In genomic region chr12:107903377-107904061, GRCh38 we compare ENCODE assay signal across 8 cellular contexts.
DNase-seq lines count a peak whose midpoint lies in the region; ATAC-seq and TF ChIP-seq lines count a peak whose summit lies in the region.

No MANE protein-coding gene starts in this region.

- TF ChIP-seq CTCF in A673 (conservative IDR thresholded peaks at IDR 0.05; ENCODE audit: low read depth, low read length) (no peak), heart left ventricle (IDR thresholded peaks at IDR 0.05) (no peak)

- H3K4me1 ChIP-seq in A673 (ENCODE audit: insufficient read depth, low read length, poor library complexity, severe bottlenecking) (no peaks in the 10 kb centered on the region), heart left ventricle (peaks cover 0 to 9% (median 4%) of the 10 kb centered on the region in 12 donors)

- intact Hi-C loops in A673 (cut with micrococcal nuclease; ENCODE audit: unreplicated experiment) (no loop called here), heart left ventricle (cut with DNase I) (no loop called here), sciatic nerve (cut with DNase I) (no loop called here)

- peaks cover 94% of the 10 kb centered on the region for H3K27me3 ChIP-seq in A673 (replicated peaks; ENCODE audit: insufficient read depth, low read depth, low read length, poor library complexity)
- H3K27me3 ChIP-seq in heart left ventricle = peaks cover 0 to 62% (median 34%) of the 10 kb centered on the region in 9 donors

- no peak for TF ChIP-seq POLR2A in heart left ventricle (IDR thresholded peaks at IDR 0.05)

- WGBS in heart left ventricle, 4 donors = 2 to 6% (median 4%) methylated on average over 34 to 46 of the region's 46 CpGs

- H3K9me3 ChIP-seq in A673 (ENCODE audit: low read depth, low read length, poor library complexity, severe bottlenecking) (no peaks in the 10 kb centered on the region), heart left ventricle (no peaks in the 10 kb centered on the region)

- no peaks in the 10 kb centered on the region for H3K36me3 Mint-ChIP-seq in activated CD8-positive, alpha-beta T cell treated with anti-CD3 and anti-CD28 coated beads, Interleukin-2, amount 10 ng/mL, durations not matched to agents 7 days and 5 days (ENCODE audit: low read depth)

- POLR2A ChIA-PET in A673 (lab: Charles Lee; ENCODE audit: low non-redundant PET) = no interaction called here
- POLR2A ChIA-PET in activated CD8-positive, alpha-beta T cell treated with anti-CD3 and anti-CD28 coated beads, Interleukin-2, amount 10 ng/mL, durations not matched to agents 7 days and 5 days (lab: Charles Lee) = no interaction called here

- H3K36me3 ChIP-seq in A673 (ENCODE audit: insufficient read depth, low read length, poor library complexity, severe bottlenecking) = no peaks in the 10 kb centered on the region
- no peaks in the 10 kb centered on the region for H3K36me3 ChIP-seq in heart left ventricle

- H3K27me3 Mint-ChIP-seq in activated CD8-positive, alpha-beta T cell treated with anti-CD3 and anti-CD28 coated beads, Interleukin-2, amount 10 ng/mL, durations not matched to agents 7 days and 5 days (ENCODE audit: low read depth) = peaks cover 40% of the 10 kb centered on the region

- ATAC-seq in GM18499 (IDR thresholded peaks at IDR 0.05; ENCODE audit: insufficient read depth, unreplicated experiment) = peak; percentile 71
- peak; percentile 98 for ATAC-seq in HG02759 (IDR thresholded peaks at IDR 0.05; ENCODE audit: unreplicated experiment)
- peak; percentile 95 for ATAC-seq in activated CD8-positive, alpha-beta T cell treated with anti-CD3 and anti-CD28 coated beads, Interleukin-2, amount 10 ng/mL, durations not matched to agents 7 days and 5 days
- peak in 3 of 4 donors; percentile 39 to 81 (median 79) for ATAC-seq in heart left ventricle
- no peak for ATAC-seq in sciatic nerve

- H3K4me3 ChIP-seq in A673 (ENCODE audit: low read depth, low read length, poor library complexity, severe bottlenecking) (peak overlapping the region; percentile 28), heart left ventricle (peak overlapping the region in 9 of 12 donors; percentile 6 to 48 (median 36))

- CTCF ChIA-PET in A673 (lab: Charles Lee) = interaction anchor here (0.7 kb wide), 1 partner anchor 1061 kb away, joined by 3 read pairs; no protein-coding TSS in a partner anchor
- CTCF ChIA-PET in activated CD8-positive, alpha-beta T cell treated with anti-CD3 and anti-CD28 coated beads, Interleukin-2, amount 10 ng/mL, durations not matched to agents 7 days and 5 days (lab: Charles Lee) = interaction anchor here (2.4 kb wide), 1 partner anchor 9 kb away, joined by 10 read pairs; no protein-coding TSS in a partner anchor

- H3K4me1 Mint-ChIP-seq in activated CD8-positive, alpha-beta T cell treated with anti-CD3 and anti-CD28 coated beads, Interleukin-2, amount 10 ng/mL, durations not matched to agents 7 days and 5 days (ENCODE audit: low read depth) = peaks cover 10% of the 10 kb centered on the region

- peak overlapping the region; percentile 65 for H3K4me3 Mint-ChIP-seq in activated CD8-positive, alpha-beta T cell treated with anti-CD3 and anti-CD28 coated beads, Interleukin-2, amount 10 ng/mL, durations not matched to agents 7 days and 5 days

- no peak overlapping the region for H3K27ac Mint-ChIP-seq in activated CD8-positive, alpha-beta T cell treated with anti-CD3 and anti-CD28 coated beads, Interleukin-2, amount 10 ng/mL, durations not matched to agents 7 days and 5 days

- DNase-seq in A673 (ENCODE audit: low spot score) = peak; percentile 28
- DNase-seq in NCI-H146 treated with DMSO at 0.1 percent for 48 hours (lab: John Stamatoyannopoulos, UW; ENCODE audit: unreplicated experiment) = peak; percentile 37
- DNase-seq in activated CD8-positive, alpha-beta T cell treated with anti-CD3 and anti-CD28 coated beads, Interleukin-2, amount 10 ng/mL, durations not matched to agents 7 days and 5 days = peak; percentile 70
- DNase-seq in heart left ventricle = peak; percentile 33 to 81 (median 52)
- peak; percentile 69 for DNase-seq in sciatic nerve (ENCODE audit: low spot score)
- DNase-seq in mesenteric fat pad (ENCODE audit: low spot score) = no peak

- H3K9me3 Mint-ChIP-seq in activated CD8-positive, alpha-beta T cell treated with anti-CD3 and anti-CD28 coated beads, Interleukin-2, amount 10 ng/mL, durations not matched to agents 7 days and 5 days (ENCODE audit: insufficient read depth) = peaks cover 4% of the 10 kb centered on the region

- H3K27ac ChIP-seq in A673 (ENCODE audit: low read depth, low read length, poor library complexity, severe bottlenecking) = no peak overlapping the region
- H3K27ac ChIP-seq in heart left ventricle = no peak overlapping the region

- no TSS peak for BruUV-seq in A673 (replicated peaks; lab: Mats Ljungman, UMichigan)
